8 cellular contexts compared by ENCODE assay signal in genomic region chr2:54559593-54560145, GRCh38.
DNase-seq lines count a peak whose midpoint lies in the region; ATAC-seq, FAIRE-seq and TF ChIP-seq lines count a peak whose summit lies in the region.

No MANE protein-coding gene starts in this region.

- peak; percentile 49 to 59 for TF ChIP-seq RAD21 in liver (IDR thresholded peaks at IDR 0.05)

- ATAC-seq in GM18867 (IDR thresholded peaks at IDR 0.05; ENCODE audit: unreplicated experiment) = no peak

- TF ChIP-seq CTCF in coronary artery (IDR thresholded peaks at IDR 0.05) (no peak), liver (IDR thresholded peaks at IDR 0.05; ENCODE audit: low read depth, low read length, missing input control) (no peak)

- H3K36me3 ChIP-seq in liver (ENCODE audit: control insufficient read depth in 4 of 4, insufficient read depth in 3 of 4, low read depth in 1 of 4, low read length in 3 of 4) = no peaks in the 10 kb centered on the region

- peak overlapping the region; percentile 98 to 100 for H3K9ac ChIP-seq in liver (ENCODE audit: low read depth in 1 of 2, low read length in 2 of 2)

- H3K27me3 ChIP-seq in liver (ENCODE audit: control insufficient read depth in 4 of 4, insufficient read depth in 4 of 4, low read length in 3 of 4) = no peaks in the 10 kb centered on the region

- H3K27ac ChIP-seq in coronary artery (peak overlapping the region; percentile 72 to 88), liver (ENCODE audit: low read depth in 1 of 2, low read length in 2 of 2) (peak overlapping the region; percentile 96 to 99), temporal lobe (ENCODE audit: low read depth, low read length) (peak overlapping the region; percentile 49)

- peak overlapping the region; percentile 79 for H3K4me3 ChIP-seq in coronary artery
- H3K4me3 ChIP-seq in liver (ENCODE audit: low read depth in 1 of 3, low read length in 3 of 3) = peak overlapping the region; percentile 71 to 90 (median 87)

- WGBS in liver = under 1% methylated on average over 9 of the region's 9 CpGs

- no peaks in the 10 kb centered on the region for H3K9me3 ChIP-seq in liver (ENCODE audit: control insufficient read depth in 4 of 4, low read length in 3 of 4)

- DNase-seq in 8988T (peak; percentile 51), GM04504 (ENCODE audit: low read depth) (peak; percentile 76), RPMI8226 (peak; percentile 28), coronary artery (ENCODE audit: low spot score) (no peak), GM19239 (ENCODE audit: insufficient read length, low spot score) (no peak)

- no peak for FAIRE-seq in GM19239 (lab: Jason Lieb, UNC)

- peaks cover 16 to 53% (median 22%) of the 10 kb centered on the region in 4 donors for H3K4me1 ChIP-seq in liver (ENCODE audit: control insufficient read depth in 4 of 4, insufficient read depth in 4 of 4, low read length in 3 of 4)

TF ChIP-seq in liver, 16 proteins besides CTCF, POLR2A, EP300 and RAD21:
- TF ChIP-seq SP1 (IDR thresholded peaks at IDR 0.05) (peak; percentile 33), EGR1 (IDR thresholded peaks at IDR 0.05; ENCODE audit: low read depth in 2 of 2) (peak in 1 of 2 donors; percentile 9), YY1 (IDR thresholded peaks at IDR 0.05) (peak; percentile 56), FOXA2 (IDR thresholded peaks at IDR 0.05) (no peak), RXRA (IDR thresholded peaks at IDR 0.05) (peak; percentile 48 to 65), JUND (IDR thresholded peaks at IDR 0.05) (peak; percentile 15 to 43), TAF1 (conservative IDR thresholded peaks at IDR 0.05) (peak; percentile 93), HNF4A (conservative IDR thresholded peaks at IDR 0.05) (peak; percentile 22 to 49), ZBTB33 (IDR thresholded peaks at IDR 0.05) (no peak), HNF4G (IDR thresholded peaks at IDR 0.05) (no peak), REST (IDR thresholded peaks at IDR 0.05) (peak; percentile 90), FOXA1 (IDR thresholded peaks at IDR 0.05) (no peak), MAX (IDR thresholded peaks at IDR 0.05) (peak; percentile 76), GABPA (IDR thresholded peaks at IDR 0.05 in 1 of 2, conservative IDR thresholded peaks at IDR 0.05 in 1 of 2) (peak in 1 of 2 donors; percentile 43)
- TF ChIP-seq, protein P1, sequence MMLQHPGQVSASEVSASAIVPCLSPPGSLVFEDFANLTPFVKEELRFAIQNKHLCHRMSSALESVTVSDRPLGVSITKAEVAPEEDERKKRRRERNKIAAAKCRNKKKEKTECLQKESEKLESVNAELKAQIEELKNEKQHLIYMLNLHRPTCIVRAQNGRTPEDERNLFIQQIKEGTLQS (IDR thresholded peaks at IDR 0.05) = peak; percentile 35

Comparison
In these comparisons a context has a peak if more than half of its experiments do, and no peak if none do; other contexts are left out.
1. DNase-seq: peak in 8988T (single experiment), GM04504 (single experiment) and RPMI8226 (single experiment); none in coronary artery (single experiment) and GM19239 (single experiment).
2. Peak in every context shown above with its lines, with median percentiles within 50 percentile points of each other: H3K27ac ChIP-seq.